ENCODE assay signal across 1 cellular context in genomic region chr1:200909757-200910239, GRCh38.
TF ChIP-seq lines count a peak whose summit lies in the region.

No MANE protein-coding gene starts in this region.

TF ChIP-seq in GM12878, 131 proteins besides CTCF, POLR2A, EP300 and RAD21:
- peak; percentile 78; the same call in 1 of the 2 replicates for TF ChIP-seq NBN (IDR thresholded peaks at IDR 0.05)
- TF ChIP-seq MYB (IDR thresholded peaks at IDR 0.05; ENCODE audit: borderline replicate concordance, low read depth, low read length) = no peak
- peak; percentile 54; the same call in 1 of the 2 replicates for TF ChIP-seq MLLT1 (IDR thresholded peaks at IDR 0.05)
- 0 out of 2 replicates have a peak, but pooled peaks have one; percentile 31 for TF ChIP-seq GATAD2B (conservative IDR thresholded peaks at IDR 0.05; ENCODE audit: low read depth)
- peak; percentile 74 for TF ChIP-seq SKIL (IDR thresholded peaks at IDR 0.05; ENCODE audit: low read depth, poor library complexity, severe bottlenecking)
- TF ChIP-seq MTA2 (IDR thresholded peaks at IDR 0.05; ENCODE audit: low read depth) = peak; percentile 87
- peak; percentile 63 for TF ChIP-seq CUX1 (IDR thresholded peaks at IDR 0.05; ENCODE audit: insufficient replicate concordance, low read depth, low read length)
- no peak for TF ChIP-seq CHD1 (IDR thresholded peaks at IDR 0.05; ENCODE audit: low read depth, low read length)
- peak; percentile 53; the same call in 1 of the 2 replicates for TF ChIP-seq ATF7 (IDR thresholded peaks at IDR 0.05; ENCODE audit: low read depth)
- no peak for TF ChIP-seq ATF3 (IDR thresholded peaks at IDR 0.05; ENCODE audit: borderline replicate concordance, extremely low read depth, low read depth, low read length)
- TF ChIP-seq BMI1 (IDR thresholded peaks at IDR 0.05; ENCODE audit: borderline replicate concordance) = peak; percentile 43
- TF ChIP-seq SMAD1 (IDR thresholded peaks at IDR 0.05; ENCODE audit: low read depth, partially characterized antibody) = peak; percentile 60
- no peak for TF ChIP-seq ETV6 (conservative IDR thresholded peaks at IDR 0.05 in 1 of 2, IDR thresholded peaks at IDR 0.05 in 1 of 2; ENCODE audit: borderline replicate concordance in 1 of 2, low read depth in 1 of 2)
- TF ChIP-seq IKZF2 (IDR thresholded peaks at IDR 0.05) = peak; percentile 51 to 71; a peak in 2 of 4 replicates
- TF ChIP-seq CREB1 (IDR thresholded peaks at IDR 0.05; ENCODE audit: low read depth) = no peak
- TF ChIP-seq CREM (IDR thresholded peaks at IDR 0.05; ENCODE audit: low read depth) = no peak
- peak; percentile 92 for TF ChIP-seq MEF2B (IDR thresholded peaks at IDR 0.05; ENCODE audit: partially characterized antibody, poor library complexity, severe bottlenecking)
- TF ChIP-seq ZNF687 (IDR thresholded peaks at IDR 0.05) = peak; percentile 90
- TF ChIP-seq BHLHE40 (IDR thresholded peaks at IDR 0.05; ENCODE audit: borderline replicate concordance in 1 of 2, low read depth in 2 of 2, low read length in 1 of 2) = peak; percentile 62 to 65; a peak in 3 of 4 replicates
- peak; percentile 65; the same call in 1 of the 2 replicates for TF ChIP-seq SMARCA5 (IDR thresholded peaks at IDR 0.05)
- 0 out of 2 replicates have a peak, but pooled peaks have one; percentile 35 for TF ChIP-seq DPF2 (IDR thresholded peaks at IDR 0.05)
- peak; percentile 64 for TF ChIP-seq NR2F1 (conservative IDR thresholded peaks at IDR 0.05)
- no peak for TF ChIP-seq FOS (IDR thresholded peaks at IDR 0.05; ENCODE audit: borderline replicate concordance, extremely low read depth, insufficient read length)
- TF ChIP-seq IKZF1 (conservative IDR thresholded peaks at IDR 0.05) = 0 out of 2 replicates have a peak, but pooled peaks have one; percentile 39
- peak; percentile 84 for TF ChIP-seq ZNF24 (IDR thresholded peaks at IDR 0.05)
